Comparison of ENCODE assay signal across 10 cellular contexts in genomic region chr7:50342616-50343114, GRCh38. TPM values are rescaled to one million over a fixed set of nuclear protein-coding genes. Genes with fewer than 3 reads are reported as not detected.
DNase-seq lines count a peak whose midpoint lies in the region; ATAC-seq and TF ChIP-seq lines count a peak whose summit lies in the region.
"Had no signal": no experiment of that assay in that cellular context is flagged by ENCODE, and none has a peak within 500 bp of the region (broad histone marks: within the 10 kb centered on the region; RNA-seq: fewer than 3 reads in every experiment).

No MANE protein-coding gene starts in this region.

- ATAC-seq in GM18868 (IDR thresholded peaks at IDR 0.05; ENCODE audit: unreplicated experiment): no peak
- ATAC-seq in HG03571 (IDR thresholded peaks at IDR 0.05; ENCODE audit: unreplicated experiment): no peak

- DNase-seq in GM23248 (peak; percentile 6), SK-N-MC (ENCODE audit: low read depth, low spot score) (peak; percentile 35), osteoblast (ENCODE audit: insufficient read length, low spot score, missing footprints) (no peak), Karpas-422 (no peak), midbrain (lab: John Stamatoyannopoulos, UW) (no peak)
- DNase-seq in central memory CD4-positive, alpha-beta T cell: peak; percentile 71
- DNase-seq: NCI-H1048 had no signal

- H3F3A ChIP-seq in GM23248 (ENCODE audit: insufficient read depth): no peaks in the 10 kb centered on the region

- peaks cover 46% of the 10 kb centered on the region for H3K27me3 ChIP-seq in GM23248 (replicated peaks; ENCODE audit: insufficient read depth)
- H3K27me3 ChIP-seq in osteoblast (ENCODE audit: insufficient read depth, low read length): peaks cover 7% of the 10 kb centered on the region
- H3K27me3 ChIP-seq in Karpas-422 (ENCODE audit: low read length): no peaks in the 10 kb centered on the region
- H3K27me3 ChIP-seq: testis had no signal

- H3K9me2 ChIP-seq in GM23248 (ENCODE audit: insufficient read depth): no peaks in the 10 kb centered on the region
- no peaks in the 10 kb centered on the region for H3K9me2 ChIP-seq in Karpas-422 (replicated peaks; ENCODE audit: insufficient read depth, low read length)

- H4K20me1 ChIP-seq in GM23248 (ENCODE audit: insufficient read depth): no peaks in the 10 kb centered on the region
- H4K20me1 ChIP-seq in osteoblast (ENCODE audit: insufficient read depth, low read length): no peaks in the 10 kb centered on the region
- H4K20me1 ChIP-seq in Karpas-422 (ENCODE audit: insufficient read depth, low read depth, low read length): no peaks in the 10 kb centered on the region

- TF ChIP-seq CTCF in osteoblast (IDR thresholded peaks at IDR 0.05; ENCODE audit: extremely low read depth, low read depth, low read length): no peak

- H3K79me2 ChIP-seq in GM23248 (ENCODE audit: insufficient read depth) (no peaks in the 10 kb centered on the region), osteoblast (ENCODE audit: insufficient read depth, low read length) (no peaks in the 10 kb centered on the region), Karpas-422 (ENCODE audit: low read length) (peaks cover 97% of the 10 kb centered on the region)

- H3K9me3 ChIP-seq in GM23248 (ENCODE audit: low read depth) (no peaks in the 10 kb centered on the region), SK-N-MC (ENCODE audit: low read depth, low read length) (no peaks in the 10 kb centered on the region), osteoblast (ENCODE audit: low read depth, low read length) (no peaks in the 10 kb centered on the region), Karpas-422 (ENCODE audit: low read length) (no peaks in the 10 kb centered on the region)
- H3K9me3 ChIP-seq: testis had no signal

- 6 to 9% methylated on average over 8 of the region's 8 CpGs for WGBS in GM23248 (ENCODE audit: low coverage in 1 of 2, low lambda C conversion rate in 2 of 2, missing lambda C conversion rate in 2 of 2), 2 experiments

- H3K9ac ChIP-seq in GM23248 (no peak overlapping the region), SK-N-MC (ENCODE audit: insufficient read length) (no peak overlapping the region), Karpas-422 (ENCODE audit: low read length) (no peak overlapping the region)

- H3K4me1 ChIP-seq in GM23248 (ENCODE audit: insufficient read depth) (no peaks in the 10 kb centered on the region), osteoblast (ENCODE audit: insufficient read depth, low read length) (no peaks in the 10 kb centered on the region), Karpas-422 (ENCODE audit: low read length) (peaks cover 66% of the 10 kb centered on the region)
- H3K4me1 ChIP-seq: testis had no signal

- H2AFZ ChIP-seq in GM23248: no peak overlapping the region
- peak overlapping the region; percentile 10 for H2AFZ ChIP-seq in osteoblast (ENCODE audit: low read length)
- H2AFZ ChIP-seq in Karpas-422 (ENCODE audit: low read length): no peak overlapping the region

- H3K36me3 ChIP-seq in GM23248 (ENCODE audit: low read depth) (no peaks in the 10 kb centered on the region), SK-N-MC (ENCODE audit: insufficient read depth, low read length) (no peaks in the 10 kb centered on the region), osteoblast (ENCODE audit: insufficient read depth, low read length) (no peaks in the 10 kb centered on the region), Karpas-422 (ENCODE audit: insufficient read depth, low read length) (peaks cover 46% of the 10 kb centered on the region)

- H3K4me3 ChIP-seq in GM23248 (no peak overlapping the region), SK-N-MC (peak overlapping the region; percentile 65), osteoblast (ENCODE audit: insufficient read depth, low read length) (no peak overlapping the region), Karpas-422 (ENCODE audit: low read length) (no peak overlapping the region)
- H3K4me3 ChIP-seq: testis had no signal

- no peak overlapping the region for H3K4me2 ChIP-seq in GM23248 (ENCODE audit: unreplicated experiment)
- H3K4me2 ChIP-seq in osteoblast (ENCODE audit: insufficient read depth, low read length): no peak overlapping the region
- no peak overlapping the region for H3K4me2 ChIP-seq in Karpas-422 (ENCODE audit: low read depth, low read length, poor library complexity, severe bottlenecking)

- in situ Hi-C loops in GM23248 (cut with MboI): no loop called here

- no peak overlapping the region for H3K27ac ChIP-seq in GM23248
- H3K27ac ChIP-seq in SK-N-MC: peak overlapping the region; percentile 1; the same call in 1 of the 2 replicates
- H3K27ac ChIP-seq in osteoblast (ENCODE audit: low read depth, low read length): no peak overlapping the region
- H3K27ac ChIP-seq in Karpas-422 (ENCODE audit: low read length): no peak overlapping the region
- H3K27ac ChIP-seq: testis had no signal

RNA-seq across cellular contexts. Expression of gene IKZF1, which starts 38.1 kb away (rescaled TPM):
- total RNA-seq in GM23248 (2014; rRNA removed; shearing (Covaris generic)): not detected in 2 replicates
- polyA plus RNA-seq in GM23248 (2016; fragmentation: Nextera tagmentation; extraction: Ambion mirVana): 0.06 TPM in 1 of 2 replicates, not detected in the other
- total RNA-seq in osteoblast: under 0.01 TPM in 1 of 2 replicates, not detected in the other
- 117 and 118 TPM in 2 replicates for total RNA-seq in Karpas-422 (2014; rRNA removed; shearing (Covaris generic); ENCODE audit: low replicate concordance)

Comparison
In these comparisons a context has a peak if more than half of its experiments do, and no peak if none do; other contexts are left out.
1. DNase-seq: peak in GM23248 (single experiment), SK-N-MC (single experiment) and central memory CD4-positive, alpha-beta T cell (single experiment); none in osteoblast (single experiment), Karpas-422 (single experiment) and midbrain (single experiment).
2. RNA of gene IKZF1, which starts 38.1 kb away (total RNA-seq): 117 to 118 TPM in Karpas-422; not detected in GM23248 and under 0.01 TPM in osteoblast; every median in the first group is over 100 times any median in the second.